20 cellular contexts compared by ENCODE assay signal in genomic region chr1:15444476-15445389, GRCh38. TPM values are rescaled to one million over a fixed set of nuclear protein-coding genes. Genes with fewer than 3 reads are reported as not detected.
DNase-seq lines count a peak whose midpoint lies in the region; ATAC-seq and TF ChIP-seq lines count a peak whose summit lies in the region.
"Had no signal": no experiment of that assay in that cellular context is flagged by ENCODE, and none has a peak within 500 bp of the region (broad histone marks: within the 10 kb centered on the region; RNA-seq: fewer than 3 reads in every experiment).

No MANE protein-coding gene starts in this region.

- no peak overlapping the region for H3K4ac ChIP-seq in IMR-90 (ENCODE audit: low read depth, low read length)

- H3K18ac ChIP-seq in IMR-90 (ENCODE audit: low read depth, low read length), result no peak overlapping the region

- no peak overlapping the region for H3K23ac ChIP-seq in IMR-90 (ENCODE audit: low read depth, low read length)

- H3F3A ChIP-seq in PC-9 (ENCODE audit: insufficient read depth, low read depth), result no peaks in the 10 kb centered on the region

- H4K91ac ChIP-seq in IMR-90 (ENCODE audit: insufficient read depth, low read depth, low read length), result no peak overlapping the region

- no peaks in the 10 kb centered on the region for H3K9me3 ChIP-seq in cardiac muscle cell (ENCODE audit: low read depth)
- no peaks in the 10 kb centered on the region for H3K9me3 ChIP-seq in IMR-90 (ENCODE audit: control insufficient read depth, insufficient read depth, low read length)
- no peaks in the 10 kb centered on the region for H3K9me3 ChIP-seq in body of pancreas
- H3K9me3 ChIP-seq in osteoblast (ENCODE audit: low read depth, low read length), result no peaks in the 10 kb centered on the region
- H3K9me3 ChIP-seq in PC-9 (ENCODE audit: insufficient read depth, low read depth), result no peaks in the 10 kb centered on the region
- no peaks in the 10 kb centered on the region for H3K9me3 ChIP-seq in MG63
- H3K9me3 ChIP-seq: A549, SK-N-SH had no signal

- 83% methylated on average over 4 of the region's 17 CpGs; no CpG with 5 or more reads in 1 of the 2 experiments for WGBS in IMR-90 (ENCODE audit: extremely low coverage in 2 of 2, insufficient read length in 1 of 2), 2 experiments
- WGBS in body of pancreas, 2 donors, result 40 to 45% methylated on average over 10 to 17 of the region's 17 CpGs

- CTCF ChIA-PET in IMR-90 (lab: Yijun Ruan, JAX), result no interaction called here
- CTCF ChIA-PET in PC-9 (lab: Charles Lee), result no interaction called here

- H3K4me3 ChIP-seq in cardiac muscle cell, result no peak overlapping the region
- no peak overlapping the region for H3K4me3 ChIP-seq in IMR-90 (ENCODE audit: insufficient read depth, low read depth, low read length)
- H3K4me3 ChIP-seq in body of pancreas, result no peak overlapping the region
- H3K4me3 ChIP-seq in osteoblast (ENCODE audit: insufficient read depth, low read length), result no peak overlapping the region
- no peak overlapping the region for H3K4me3 ChIP-seq in PC-9
- H3K4me3 ChIP-seq in MG63, result no peak overlapping the region
- H3K4me3 ChIP-seq: A549 had no signal

- no peak overlapping the region for H3K9ac ChIP-seq in IMR-90 (ENCODE audit: low read depth, low read length)
- H3K9ac ChIP-seq: SK-N-SH had no signal

- DNase-seq in cardiac muscle cell (ENCODE audit: low read depth in 1 of 2, low spot score in 1 of 2), result peak; percentile 37 to 41
- DNase-seq in cardiac septum (ENCODE audit: low spot score), result no peak
- no peak for DNase-seq in IMR-90
- DNase-seq in body of pancreas, result peak; percentile 74 to 78 (median 76)
- peak; percentile 73 for DNase-seq in osteoblast (ENCODE audit: insufficient read length, low spot score, missing footprints)
- no peak for DNase-seq in PC-9
- DNase-seq in HT-29 (ENCODE audit: low spot score), result no peak
- no peak for DNase-seq in MG63
- DNase-seq: COR-L47, DMS53, HCEC 1CT, NCI-H1092, NCI-H146, NCI-H2081, NCI-H510A, NCI-H774, SK-N-SH had no signal

- H3K4me1 ChIP-seq in cardiac muscle cell (ENCODE audit: low read depth) (peaks cover 7% of the 10 kb centered on the region), IMR-90 (ENCODE audit: control insufficient read depth, insufficient read depth, low read length) (no peaks in the 10 kb centered on the region), body of pancreas (peaks cover 33% of the 10 kb centered on the region), osteoblast (ENCODE audit: insufficient read depth, low read length) (no peaks in the 10 kb centered on the region), PC-9 (replicated peaks; ENCODE audit: insufficient read depth) (no peaks in the 10 kb centered on the region)
- H3K4me1 ChIP-seq: A549 had no signal

- H3K56ac ChIP-seq in IMR-90 (ENCODE audit: extremely low read depth, insufficient read depth, low read length), result no peak overlapping the region

- no peak for TF ChIP-seq POLR2A in IMR-90 (IDR thresholded peaks at IDR 0.05; ENCODE audit: low read depth, low read length)
- TF ChIP-seq POLR2A in body of pancreas (IDR thresholded peaks at IDR 0.05), result peak in 2 of 3 donors; percentile 49 to 50

- POLR2A ChIA-PET in IMR-90 (lab: Charles Lee; ENCODE audit: unreplicated experiment), result no interaction called here
- POLR2A ChIA-PET in PC-9 (lab: Charles Lee; ENCODE audit: unreplicated experiment), result no interaction called here

- H2BK5ac ChIP-seq in IMR-90 (ENCODE audit: low read depth, low read length, poor library complexity, severe bottlenecking), result no peak overlapping the region

- no peaks in the 10 kb centered on the region for H3K27me3 ChIP-seq in cardiac muscle cell
- H3K27me3 ChIP-seq in IMR-90 (ENCODE audit: control insufficient read depth, insufficient read depth, low read length), result peaks cover 33% of the 10 kb centered on the region; the same call in 1 of the 2 replicates
- no peaks in the 10 kb centered on the region for H3K27me3 ChIP-seq in body of pancreas
- H3K27me3 ChIP-seq in osteoblast (ENCODE audit: insufficient read depth, low read length), result peaks cover 9% of the 10 kb centered on the region
- H3K27me3 ChIP-seq in PC-9 (ENCODE audit: insufficient read depth, low read depth), result no peaks in the 10 kb centered on the region
- H3K27me3 ChIP-seq in MG63, result no peaks in the 10 kb centered on the region

- in situ Hi-C loops in IMR-90 (cut with MboI; ENCODE audit: low sequenced_read_pairs), result no loop called here

- H3K79me2 ChIP-seq in osteoblast (ENCODE audit: insufficient read depth, low read length), result no peaks in the 10 kb centered on the region
- H3K79me2 ChIP-seq in PC-9 (ENCODE audit: low read depth), result no peaks in the 10 kb centered on the region

- H3K79me1 ChIP-seq in IMR-90 (ENCODE audit: low read depth in 1 of 2, low read length in 2 of 2), result no peaks in the 10 kb centered on the region

- ATAC-seq in IMR-90 (ENCODE audit: low read depth), result no peak
- ATAC-seq in body of pancreas, result peak; percentile 41
- ATAC-seq: A549, Right ventricle myocardium inferior had no signal

- no peak overlapping the region for H3K27ac ChIP-seq in cardiac muscle cell
- H3K27ac ChIP-seq in IMR-90 (ENCODE audit: insufficient read depth, low read length), result no peak overlapping the region
- H3K27ac ChIP-seq in body of pancreas, result peak overlapping the region; percentile 34 to 90 (median 72)
- no peak overlapping the region for H3K27ac ChIP-seq in osteoblast (ENCODE audit: low read depth, low read length)
- no peak overlapping the region for H3K27ac ChIP-seq in PC-9
- H3K27ac ChIP-seq: A549 had no signal

- H3K4me2 ChIP-seq in IMR-90 (ENCODE audit: low read depth, low read length) (no peak overlapping the region), osteoblast (ENCODE audit: insufficient read depth, low read length) (no peak overlapping the region), PC-9 (no peak overlapping the region)
- H3K4me2 ChIP-seq: A549, SK-N-SH had no signal

- H4K20me1 ChIP-seq in IMR-90 (ENCODE audit: insufficient read depth, low read length) (no peaks in the 10 kb centered on the region), osteoblast (ENCODE audit: insufficient read depth, low read length) (no peaks in the 10 kb centered on the region), PC-9 (ENCODE audit: insufficient read depth) (no peaks in the 10 kb centered on the region)

- no peak overlapping the region for H3K14ac ChIP-seq in IMR-90 (replicated peaks; ENCODE audit: low read depth, low read length)

- no peak overlapping the region for H2BK15ac ChIP-seq in IMR-90 (ENCODE audit: low read depth, low read length)

- H2AK5ac ChIP-seq in IMR-90 (ENCODE audit: low read depth, low read length), result no peak overlapping the region

- H2BK120ac ChIP-seq in IMR-90 (ENCODE audit: low read depth, low read length), result no peak overlapping the region

- H3K36me3 ChIP-seq in cardiac muscle cell, result no peaks in the 10 kb centered on the region
- H3K36me3 ChIP-seq in IMR-90 (ENCODE audit: control insufficient read depth, insufficient read depth, low read length), result no peaks in the 10 kb centered on the region
- peaks cover 0 to 7% of the 10 kb centered on the region in 2 donors for H3K36me3 ChIP-seq in body of pancreas (replicated peaks in 1 of 2; ENCODE audit: insufficient read depth in 1 of 2, low read depth in 2 of 2)
- no peaks in the 10 kb centered on the region for H3K36me3 ChIP-seq in osteoblast (ENCODE audit: insufficient read depth, low read length)
- H3K36me3 ChIP-seq in PC-9 (ENCODE audit: low read depth), result no peaks in the 10 kb centered on the region
- H3K36me3 ChIP-seq in MG63, result no peaks in the 10 kb centered on the region

- H4K8ac ChIP-seq in IMR-90 (ENCODE audit: low read depth in 2 of 2, low read length in 2 of 2), result no peak overlapping the region

- H3K9me2 ChIP-seq in PC-9 (ENCODE audit: insufficient read depth), result no peaks in the 10 kb centered on the region
- H3K9me2 ChIP-seq: SK-N-SH had no signal

- intact Hi-C loops in cardiac septum (cut with DNase I), result no loop called here
- intact Hi-C loops in IMR-90 (cut with micrococcal nuclease), result no loop called here
- intact Hi-C loops in body of pancreas (cut with DNase I), result no loop called here
- intact Hi-C loops in PC-9 (cut with micrococcal nuclease; ENCODE audit: unreplicated experiment), result no loop called here

- no TSS peak for BruUV-seq in IMR-90 (replicated peaks; lab: Mats Ljungman, UMichigan)
- no TSS peak for BruUV-seq in PC-9 (replicated peaks; lab: Mats Ljungman, UMichigan)

- no peak overlapping the region for H4K5ac ChIP-seq in IMR-90 (ENCODE audit: low read depth, low read length)

- dilution Hi-C loops in IMR-90 (cut with HindIII; ENCODE audit: low sequenced_read_pairs, unreplicated experiment), result no loop called here

- H2AFZ ChIP-seq in IMR-90 (replicated peaks; ENCODE audit: low read length, poor library complexity) (peak overlapping the region; percentile 6), osteoblast (ENCODE audit: low read length) (no peak overlapping the region), PC-9 (no peak overlapping the region)

- TF ChIP-seq CTCF in cardiac muscle cell (IDR thresholded peaks at IDR 0.05; ENCODE audit: low read depth, low read length) (no peak), IMR-90 (conservative IDR thresholded peaks at IDR 0.05; ENCODE audit: low read depth, low read length) (no peak), body of pancreas (IDR thresholded peaks at IDR 0.05) (no peak), osteoblast (IDR thresholded peaks at IDR 0.05; ENCODE audit: extremely low read depth, low read depth, low read length) (no peak), PC-9 (conservative IDR thresholded peaks at IDR 0.05) (no peak)

- TF ChIP-seq RAD21 in IMR-90 (IDR thresholded peaks at IDR 0.05; ENCODE audit: low read length), result no peak

- H2BK20ac ChIP-seq in IMR-90 (ENCODE audit: low read depth, low read length), result no peak overlapping the region

- no peak overlapping the region for H2AK9ac ChIP-seq in IMR-90 (replicated peaks; ENCODE audit: low read depth, low read length, poor library complexity)

- no peaks in the 10 kb centered on the region for H3K9me1 ChIP-seq in IMR-90 (ENCODE audit: insufficient read depth, low read length)

RNA-seq across cellular contexts. Expression of gene CTRC, which starts 6.5 kb away (rescaled TPM):
- 0.95 TPM in 1 of 2 replicates, not detected in the other for total RNA-seq in cardiac muscle cell
- 0.35 and 0.42 TPM in 2 replicates for polyA plus RNA-seq in cardiac muscle cell
- total RNA-seq in cardiac septum, result not detected
- not detected in 2 replicates for total RNA-seq in IMR-90 (2012; rRNA removed)
- not detected in 2 replicates for polyA plus RNA-seq in IMR-90 (2012; rRNA removed)
- polyA plus RNA-seq in IMR-90 (2012; cell fraction: cytosol; rRNA removed), result not detected in 2 replicates
- polyA plus RNA-seq in IMR-90 (2012; cell fraction: nucleus; rRNA removed; ENCODE audit: low replicate concordance), result 0.86 and 1.7 TPM in 2 replicates
- over 10,000 TPM in 1 of 2 donors, 1,000 to 10,000 TPM in 1; 6,275 to 13,040 TPM for total RNA-seq in body of pancreas
- not detected in 2 replicates for total RNA-seq in osteoblast
- not detected in 2 replicates for total RNA-seq in PC-9 (2021)
- total RNA-seq in HT-29 (2014; rRNA removed; shearing (Covaris generic)), result not detected in 2 replicates
- total RNA-seq in MG63 (2014; rRNA removed; shearing (Covaris generic); ENCODE audit: low replicate concordance), result not detected in 2 replicates
- total RNA-seq: MCF 10A, Right ventricle myocardium inferior had no signal

RNA-seq across cellular contexts. Expression of gene CELA2A, which starts 11.8 kb away (rescaled TPM):
- total RNA-seq in cardiac muscle cell (not detected in 2 replicates), cardiac septum (not detected), IMR-90 (2012; rRNA removed) (not detected in 2 replicates), body of pancreas (over 10,000 TPM in 1 of 2 donors, 1,000 to 10,000 TPM in 1; 4,384 to 21,046 TPM), osteoblast (not detected in 2 replicates), PC-9 (2021) (not detected in 2 replicates)
- polyA plus RNA-seq in cardiac muscle cell (0.38 TPM in 1 of 2 replicates, not detected in the other), IMR-90 (2012; rRNA removed) (not detected in 2 replicates)
- not detected in 2 replicates for polyA plus RNA-seq in IMR-90 (2012; cell fraction: cytosol; rRNA removed)
- polyA plus RNA-seq in IMR-90 (2012; cell fraction: nucleus; rRNA removed; ENCODE audit: low replicate concordance), result not detected in 2 replicates
- not detected in 2 replicates for total RNA-seq in HT-29 (2014; rRNA removed; shearing (Covaris generic))
- not detected in 2 replicates for total RNA-seq in MG63 (2014; rRNA removed; shearing (Covaris generic); ENCODE audit: low replicate concordance)
- total RNA-seq: MCF 10A, Right ventricle myocardium inferior had no signal
- polyA plus RNA-seq: A549, SK-N-SH had no signal

RNA-seq across cellular contexts. Expression of gene CELA2B, which starts 31.2 kb away (rescaled TPM):
- not detected in 2 replicates for total RNA-seq in cardiac muscle cell
- polyA plus RNA-seq in cardiac muscle cell, result 0.26 TPM in 1 of 2 replicates, not detected in the other
- not detected for total RNA-seq in cardiac septum
- total RNA-seq in IMR-90 (2012; rRNA removed), result not detected in 2 replicates
- polyA plus RNA-seq in IMR-90 (2012; rRNA removed), result not detected in 2 replicates
- 0.05 TPM in 1 of 2 replicates, not detected in the other for polyA plus RNA-seq in IMR-90 (2012; cell fraction: cytosol; rRNA removed)
- not detected in 2 replicates for polyA plus RNA-seq in IMR-90 (2012; cell fraction: nucleus; rRNA removed; ENCODE audit: low replicate concordance)
- 1,000 to 10,000 TPM in 1 of 2 donors, 100 to 1,000 TPM in 1; 333 to 1,481 TPM for total RNA-seq in body of pancreas
- 0.36 TPM in 1 of 2 replicates, not detected in the other for total RNA-seq in osteoblast
- total RNA-seq in PC-9 (2021), result not detected in 2 replicates
- total RNA-seq in HT-29 (2014; rRNA removed; shearing (Covaris generic)), result not detected in 2 replicates
- not detected in 2 replicates for total RNA-seq in MG63 (2014; rRNA removed; shearing (Covaris generic); ENCODE audit: low replicate concordance)
- total RNA-seq: MCF 10A, Right ventricle myocardium inferior had no signal
- polyA plus RNA-seq: A549, SK-N-SH had no signal

RNA-seq across cellular contexts. Expression of gene EFHD2, which starts 35.0 kb away (rescaled TPM):
- total RNA-seq in cardiac muscle cell (37.9 and 58.2 TPM in 2 replicates), cardiac septum (14.3 TPM), IMR-90 (2012; rRNA removed) (22.6 and 23.1 TPM in 2 replicates), body of pancreas (10 to 100 TPM; 56.7 to 78.6 TPM), osteoblast (35.8 and 36.8 TPM in 2 replicates), PC-9 (2021) (129 and 160 TPM in 2 replicates)
- polyA plus RNA-seq in cardiac muscle cell (43.9 and 60.7 TPM in 2 replicates), IMR-90 (2012; rRNA removed) (58.9 and 72.7 TPM in 2 replicates)
- 59.0 and 96.1 TPM in 2 replicates for polyA plus RNA-seq in IMR-90 (2012; cell fraction: cytosol; rRNA removed)
- 77.3 and 108 TPM in 2 replicates for polyA plus RNA-seq in IMR-90 (2012; cell fraction: nucleus; rRNA removed; ENCODE audit: low replicate concordance)
- 193 and 199 TPM in 2 replicates for total RNA-seq in HT-29 (2014; rRNA removed; shearing (Covaris generic))
- total RNA-seq in MG63 (2014; rRNA removed; shearing (Covaris generic); ENCODE audit: low replicate concordance), result 69.5 and 92.0 TPM in 2 replicates

Comparison
In these comparisons a context has a peak if more than half of its experiments do, and no peak if none do; other contexts are left out.
1. DNase-seq: peak in cardiac muscle cell (2 of 2), body of pancreas (4 of 4) and osteoblast (single experiment); none in cardiac septum (single experiment), IMR-90 (single experiment), PC-9 (0 of 2), HT-29 (single experiment) and MG63 (single experiment).
2. H3K27ac ChIP-seq: peak in body of pancreas (4 of 4); none in cardiac muscle cell (single experiment), IMR-90 (single experiment), osteoblast (single experiment) and PC-9 (single experiment).
3. RNA of gene CTRC, which starts 6.5 kb away (total RNA-seq): 6,275 to 13,040 TPM in body of pancreas; not detected in cardiac septum (single experiment), 0.95 TPM in cardiac muscle cell, not detected in IMR-90, not detected in osteoblast, not detected in PC-9, not detected in HT-29 and not detected in MG63; every median in the first group is over 1,000 times any median in the second.
4. RNA of gene CELA2A, which starts 11.8 kb away (total RNA-seq): 4,384 to 21,046 TPM in body of pancreas; not detected in cardiac muscle cell, not detected in cardiac septum (single experiment), not detected in IMR-90, not detected in osteoblast, not detected in PC-9, not detected in HT-29 and not detected in MG63; every median in the first group is over 1,000 times any median in the second.
5. RNA of gene CELA2B, which starts 31.2 kb away (total RNA-seq): 333 to 1,481 TPM in body of pancreas; 0.36 TPM in osteoblast, not detected in cardiac muscle cell, not detected in cardiac septum (single experiment), not detected in IMR-90, not detected in PC-9, not detected in HT-29 and not detected in MG63; every median in the first group is over 100 times any median in the second.